Comparison of ENCODE assay signal across 17 cellular contexts in genomic region chr7:1298051-1298937, GRCh38.
DNase-seq lines count a peak whose midpoint lies in the region; ATAC-seq and TF ChIP-seq lines count a peak whose summit lies in the region.
"Had no signal": no experiment of that assay in that cellular context is flagged by ENCODE, and none has a peak within 500 bp of the region (broad histone marks: within the 10 kb centered on the region; RNA-seq: fewer than 3 reads in every experiment).

No MANE protein-coding gene starts in this region.

- H3K9me3 Mint-ChIP-seq in endodermal cell = no peaks in the 10 kb centered on the region
- no peaks in the 10 kb centered on the region for H3K9me3 Mint-ChIP-seq in natural killer cell treated with Interleukin-12 subunit alpha and Interleukin-12 subunit beta and Interleukin-15 and Interleukin-18, amount 100 ng/mL, for 72 hours
- H3K9me3 Mint-ChIP-seq: CD8-positive, alpha-beta T cell had no signal

- DNase-seq in left ventricle myocardium superior = peak; percentile 16
- DNase-seq in cardiac septum (ENCODE audit: low spot score) = no peak
- peak; percentile 42 for DNase-seq in endodermal cell
- peak; percentile 53 for DNase-seq in natural killer cell treated with Interleukin-12 subunit alpha and Interleukin-12 subunit beta and Interleukin-15 and Interleukin-18, amount 100 ng/mL, for 72 hours (ENCODE audit: low spot score)
- peak; percentile 27 to 29 for DNase-seq in aorta
- DNase-seq in testis = no peak
- no peak for DNase-seq in NCI-H524 treated with DMSO at 0.1 percent for 48 hours (lab: John Stamatoyannopoulos, UW)
- DNase-seq: Calu3; CD8-positive, alpha-beta T cell; KBM-7; NCI-H1694 treated with DMSO at 0.1 percent for 48 hours; NCI-H510A; NCI-H774; RPMI8226 had no signal

- H3K27me3 ChIP-seq in endodermal cell (ENCODE audit: control insufficient read depth, insufficient read depth, low read length, poor library complexity, severe bottlenecking) (no peaks in the 10 kb centered on the region), aorta (ENCODE audit: control insufficient read depth in 1 of 2, insufficient read depth in 2 of 2, low read length in 1 of 2) (no peaks in the 10 kb centered on the region), testis (no peaks in the 10 kb centered on the region)

- H3K27ac Mint-ChIP-seq in endodermal cell = no peak overlapping the region
- H3K27ac Mint-ChIP-seq in natural killer cell treated with Interleukin-12 subunit alpha and Interleukin-12 subunit beta and Interleukin-15 and Interleukin-18, amount 100 ng/mL, for 72 hours = no peak overlapping the region
- H3K27ac Mint-ChIP-seq: B cell; CD8-positive, alpha-beta T cell had no signal

- no peaks in the 10 kb centered on the region for H3K27me3 Mint-ChIP-seq in endodermal cell (ENCODE audit: insufficient read depth)
- peaks cover under 1 to 3% of the 10 kb centered on the region in 2 donors for H3K27me3 Mint-ChIP-seq in natural killer cell treated with Interleukin-12 subunit alpha and Interleukin-12 subunit beta and Interleukin-15 and Interleukin-18, amount 100 ng/mL, for 72 hours

- no peak for TF ChIP-seq CTCF in endodermal cell (conservative IDR thresholded peaks at IDR 0.05)
- TF ChIP-seq CTCF in testis (IDR thresholded peaks at IDR 0.05) = no peak

- H3K36me3 Mint-ChIP-seq in endodermal cell (ENCODE audit: low read depth) = no peaks in the 10 kb centered on the region
- no peaks in the 10 kb centered on the region for H3K36me3 Mint-ChIP-seq in natural killer cell treated with Interleukin-12 subunit alpha and Interleukin-12 subunit beta and Interleukin-15 and Interleukin-18, amount 100 ng/mL, for 72 hours
- H3K36me3 Mint-ChIP-seq: CD8-positive, alpha-beta T cell had no signal

- ATAC-seq in left ventricle myocardium superior (no peak), aorta (ENCODE audit: low FRiP score) (no peak), HG02938 (IDR thresholded peaks at IDR 0.05; ENCODE audit: unreplicated experiment) (no peak)
- ATAC-seq in natural killer cell treated with Interleukin-12 subunit alpha and Interleukin-12 subunit beta and Interleukin-15 and Interleukin-18, amount 100 ng/mL, for 72 hours = no peak
- ATAC-seq: CD8-positive, alpha-beta T cell; HepG2 had no signal

- peaks cover 3% of the 10 kb centered on the region for H3K4me1 Mint-ChIP-seq in endodermal cell
- H3K4me1 Mint-ChIP-seq in natural killer cell treated with Interleukin-12 subunit alpha and Interleukin-12 subunit beta and Interleukin-15 and Interleukin-18, amount 100 ng/mL, for 72 hours (ENCODE audit: low read depth in 2 of 2) = peaks cover 0 to 9% of the 10 kb centered on the region in 2 donors
- H3K4me1 Mint-ChIP-seq: B cell had no signal

- no peak overlapping the region for H3K4me3 Mint-ChIP-seq in endodermal cell
- H3K4me3 Mint-ChIP-seq in natural killer cell treated with Interleukin-12 subunit alpha and Interleukin-12 subunit beta and Interleukin-15 and Interleukin-18, amount 100 ng/mL, for 72 hours = no peak overlapping the region
- H3K4me3 Mint-ChIP-seq: B cell; CD8-positive, alpha-beta T cell had no signal

- intact Hi-C loops in left ventricle myocardium superior (cut with micrococcal nuclease) = no loop called here
- intact Hi-C loops in cardiac septum (cut with DNase I) = no loop called here
- intact Hi-C loops in aorta (cut with DNase I) = no loop called here
- intact Hi-C loops in testis (cut with DNase I; ENCODE audit: low total_unique reads) = no loop called here

- H3K4me1 ChIP-seq in endodermal cell (ENCODE audit: control insufficient read depth, insufficient read depth, low read length) = no peaks in the 10 kb centered on the region
- no peaks in the 10 kb centered on the region for H3K4me1 ChIP-seq in aorta (ENCODE audit: control insufficient read depth in 1 of 2, insufficient read depth in 2 of 2, low read length in 2 of 2)
- no peaks in the 10 kb centered on the region for H3K4me1 ChIP-seq in testis

- TF ChIP-seq POLR2A in testis (IDR thresholded peaks at IDR 0.05) = no peak

- WGBS in endodermal cell (ENCODE audit: insufficient coverage in 1 of 2, insufficient read length in 1 of 2), 2 experiments = 90 to 94% methylated on average over 19 to 28 of the region's 28 CpGs
- 62 to 71% methylated on average over 28 of the region's 28 CpGs for WGBS in aorta, 2 donors
- WGBS in testis, 2 donors = 71 to 80% methylated on average over 22 to 28 of the region's 28 CpGs

- no peaks in the 10 kb centered on the region for H3K36me3 ChIP-seq in endodermal cell (ENCODE audit: control insufficient read depth, insufficient read depth, low read length)
- H3K36me3 ChIP-seq in aorta (ENCODE audit: control insufficient read depth in 1 of 2, insufficient read depth in 2 of 2, low read length in 1 of 2) = no peaks in the 10 kb centered on the region
- H3K36me3 ChIP-seq in testis (ENCODE audit: low read depth, missing control alignments) = no peaks in the 10 kb centered on the region

- H3K9me3 ChIP-seq in endodermal cell (ENCODE audit: control insufficient read depth, low read length) (no peaks in the 10 kb centered on the region), aorta (ENCODE audit: control insufficient read depth, low read length) (no peaks in the 10 kb centered on the region), testis (no peaks in the 10 kb centered on the region)

- H3K27ac ChIP-seq in endodermal cell (ENCODE audit: low read depth, low read length) (no peak overlapping the region), aorta (ENCODE audit: low read depth in 1 of 2, low read length in 2 of 2) (no peak overlapping the region), testis (no peak overlapping the region)

- no peak overlapping the region for H3K4me3 ChIP-seq in endodermal cell (ENCODE audit: low read length)
- no peak overlapping the region for H3K4me3 ChIP-seq in aorta (ENCODE audit: low read length in 2 of 2)
- no peak overlapping the region for H3K4me3 ChIP-seq in testis

- H3K9ac ChIP-seq in endodermal cell (ENCODE audit: extremely low read depth, low read length, poor library complexity, severe bottlenecking) = no peak overlapping the region

Comparison
In these comparisons a context has a peak if more than half of its experiments do, and no peak if none do; other contexts are left out.
1. DNase-seq: peak in left ventricle myocardium superior (single experiment), endodermal cell (single experiment), natural killer cell treated with Interleukin-12 subunit alpha and Interleukin-12 subunit beta and Interleukin-15 and Interleukin-18, amount 100 ng/mL, for 72 hours (single experiment) and aorta (2 of 2); none in cardiac septum (single experiment), testis (single experiment) and NCI-H524 treated with DMSO at 0.1 percent for 48 hours (single experiment).